ENCODE assay signal across 19 cellular contexts in the genomic region with DNA sequence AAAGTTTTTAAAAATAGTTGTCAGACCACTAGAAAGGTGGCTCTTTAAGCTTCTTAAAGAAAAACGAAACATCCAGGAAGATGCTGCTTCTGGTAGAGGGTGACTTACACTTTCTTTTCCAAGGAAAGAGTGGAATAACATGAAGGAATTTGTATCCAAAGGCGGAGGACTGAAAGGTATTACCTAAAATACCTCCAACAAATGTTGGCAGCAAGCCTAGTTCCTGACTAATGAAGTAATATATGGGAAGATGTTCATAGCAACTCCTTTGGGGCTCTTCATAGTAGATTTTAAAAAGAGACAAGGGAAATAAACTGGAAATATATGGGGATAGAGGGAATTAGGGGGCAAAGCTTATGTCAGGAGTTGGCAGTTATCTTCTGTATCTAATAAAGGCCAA.
A peak's percentile ranks its signal among the peaks of the same experiment; 100 is the strongest.
DNase-seq lines count a peak whose midpoint lies in the region; ATAC-seq and TF ChIP-seq lines count a peak whose summit lies in the region.
"Had no signal": no experiment of that assay in that cellular context is flagged by ENCODE, and none has a peak within 500 bp of the region (broad histone marks: within the 10 kb centered on the region; RNA-seq: fewer than 3 reads in every experiment).

No MANE protein-coding gene starts in this region.

- no peak overlapping the region for H3K9ac ChIP-seq in mammary epithelial cell (ENCODE audit: insufficient read depth, low read length)
- H3K9ac ChIP-seq: BLaER1 treated with 17β-estradiol and CSF1 and Interleukin-3, amounts not matched to agents 10 nM and 100 nM had no signal

- H3K9me3 ChIP-seq in mammary epithelial cell (replicated peaks; ENCODE audit: insufficient read depth, low read length): no peaks in the 10 kb centered on the region
- no peaks in the 10 kb centered on the region for H3K9me3 ChIP-seq in gastroesophageal sphincter

- no peaks in the 10 kb centered on the region for H3K79me2 ChIP-seq in mammary epithelial cell (ENCODE audit: insufficient read depth, low read length)

- no TSS peak for BruUV-seq in mammary epithelial cell (replicated peaks; lab: Mats Ljungman, UMichigan)

- no peaks in the 10 kb centered on the region for H4K20me1 ChIP-seq in mammary epithelial cell (ENCODE audit: insufficient read depth, low read length)
- H4K20me1 ChIP-seq: BLaER1 treated with 17β-estradiol and CSF1 and Interleukin-3, amounts not matched to agents 10 nM and 100 nM had no signal

- no peak overlapping the region for H2AFZ ChIP-seq in mammary epithelial cell (ENCODE audit: low read depth, low read length)

- dilution Hi-C loops in mammary epithelial cell (cut with HindIII; ENCODE audit: low sequenced_read_pairs): no loop called here

- intact Hi-C loops in mammary epithelial cell (cut with micrococcal nuclease): no loop called here

- no peaks in the 10 kb centered on the region for H3K36me3 ChIP-seq in mammary epithelial cell (ENCODE audit: insufficient read depth, low read length)
- H3K36me3 ChIP-seq in gastroesophageal sphincter: no peaks in the 10 kb centered on the region

- H3K36me3 Mint-ChIP-seq in activated CD8-positive, alpha-beta memory T cell treated with anti-CD3 and anti-CD28 coated beads, Interleukin-2, amount 10 ng/mL, durations not matched to agents 7 days and 5 days: no peaks in the 10 kb centered on the region
- H3K36me3 Mint-ChIP-seq: CD8-positive, alpha-beta T cell had no signal

- no peak for ATAC-seq in activated CD8-positive, alpha-beta memory T cell treated with anti-CD3 and anti-CD28 coated beads, Interleukin-2, amount 10 ng/mL, durations not matched to agents 7 days and 5 days
- ATAC-seq in gastroesophageal sphincter: no peak
- ATAC-seq: CD8-positive, alpha-beta T cell had no signal

- no peak overlapping the region for H3K27ac Mint-ChIP-seq in activated CD8-positive, alpha-beta memory T cell treated with anti-CD3 and anti-CD28 coated beads, Interleukin-2, amount 10 ng/mL, durations not matched to agents 7 days and 5 days
- H3K27ac Mint-ChIP-seq: CD8-positive, alpha-beta T cell had no signal

- no peak for TF ChIP-seq EP300 in gastroesophageal sphincter (IDR thresholded peaks at IDR 0.05)

- no peak overlapping the region for H3K4me3 Mint-ChIP-seq in activated CD8-positive, alpha-beta memory T cell treated with anti-CD3 and anti-CD28 coated beads, Interleukin-2, amount 10 ng/mL, durations not matched to agents 7 days and 5 days
- H3K4me3 Mint-ChIP-seq: CD8-positive, alpha-beta T cell had no signal

- DNase-seq in ELR (ENCODE audit: low read depth) (peak; percentile 8), NCI-H69 (lab: John Stamatoyannopoulos, UW) (peak; percentile 18), mammary epithelial cell (peak; percentile 53), kidney tubule cell (ENCODE audit: low spot score) (peak; percentile 42), DMS114 treated with DMSO at 0.1 percent for 48 hours (lab: John Stamatoyannopoulos, UW; ENCODE audit: unreplicated experiment) (no peak), epidermal melanocyte (ENCODE audit: insufficient read length, low spot score) (no peak)
- DNase-seq in activated CD8-positive, alpha-beta memory T cell treated with anti-CD3 and anti-CD28 coated beads, Interleukin-2, amount 10 ng/mL, durations not matched to agents 7 days and 5 days: no peak
- DNase-seq: Calu3; CD8-positive, alpha-beta T cell; DMS79 treated with DMSO at 0.1 percent for 48 hours; KG1; NCI-H1436; NCI-H1930; NCI-H2171 treated with DMSO at 0.1 percent for 48 hours; NCI-H748 treated with DMSO at 0.1 percent for 48 hours; OCI-M1; RPMI8226 had no signal

- peaks cover 21% of the 10 kb centered on the region for H3K27me3 Mint-ChIP-seq in activated CD8-positive, alpha-beta memory T cell treated with anti-CD3 and anti-CD28 coated beads, Interleukin-2, amount 10 ng/mL, durations not matched to agents 7 days and 5 days

- peaks cover 6% of the 10 kb centered on the region for H3K27me3 ChIP-seq in mammary epithelial cell (ENCODE audit: insufficient read depth, low read length)
- no peaks in the 10 kb centered on the region for H3K27me3 ChIP-seq in gastroesophageal sphincter
- H3K27me3 ChIP-seq: BLaER1 treated with 17β-estradiol and CSF1 and Interleukin-3, amounts not matched to agents 10 nM and 100 nM had no signal

- no peaks in the 10 kb centered on the region for H3K4me1 Mint-ChIP-seq in activated CD8-positive, alpha-beta memory T cell treated with anti-CD3 and anti-CD28 coated beads, Interleukin-2, amount 10 ng/mL, durations not matched to agents 7 days and 5 days

- no peaks in the 10 kb centered on the region for H3K9me3 Mint-ChIP-seq in activated CD8-positive, alpha-beta memory T cell treated with anti-CD3 and anti-CD28 coated beads, Interleukin-2, amount 10 ng/mL, durations not matched to agents 7 days and 5 days (ENCODE audit: low read depth)
- H3K9me3 Mint-ChIP-seq: CD8-positive, alpha-beta T cell had no signal

- H3K4me3 ChIP-seq in mammary epithelial cell (replicated peaks in 1 of 3; ENCODE audit: insufficient read depth in 1 of 3, low read depth in 2 of 3, low read length in 3 of 3) (no peak overlapping the region), gastroesophageal sphincter (no peak overlapping the region)
- H3K4me3 ChIP-seq: BLaER1 treated with 17β-estradiol and CSF1 and Interleukin-3, amounts not matched to agents 10 nM and 100 nM had no signal

- WGBS in mammary epithelial cell (ENCODE audit: low coverage, missing lambda C conversion rate): 8% methylated on average over 2 of the region's 2 CpGs
- 42 to 86% methylated on average over 2 of the region's 2 CpGs for WGBS in gastroesophageal sphincter (ENCODE audit: low coverage in 1 of 2), 2 donors

- TF ChIP-seq POLR2A in gastroesophageal sphincter (IDR thresholded peaks at IDR 0.05): no peak

- TF ChIP-seq CTCF in mammary epithelial cell (conservative IDR thresholded peaks at IDR 0.05 in 1 of 2, IDR thresholded peaks at IDR 0.05 in 1 of 2; ENCODE audit: extremely low read depth in 1 of 2, insufficient read depth in 1 of 2, low read depth in 1 of 2, low read length in 2 of 2): no peak
- no peak for TF ChIP-seq CTCF in gastroesophageal sphincter (IDR thresholded peaks at IDR 0.05)

- H3K4me1 ChIP-seq in mammary epithelial cell (ENCODE audit: insufficient read depth, low read length): no peaks in the 10 kb centered on the region
- H3K4me1 ChIP-seq in gastroesophageal sphincter: no peaks in the 10 kb centered on the region
- H3K4me1 ChIP-seq: BLaER1 treated with 17β-estradiol and CSF1 and Interleukin-3, amounts not matched to agents 10 nM and 100 nM had no signal

- no peak overlapping the region for H3K4me2 ChIP-seq in mammary epithelial cell (ENCODE audit: insufficient read depth, low read depth, low read length)
- H3K4me2 ChIP-seq: BLaER1 treated with 17β-estradiol and CSF1 and Interleukin-3, amounts not matched to agents 10 nM and 100 nM had no signal

- no peak overlapping the region for H3K27ac ChIP-seq in mammary epithelial cell (ENCODE audit: insufficient read depth, low read depth, low read length)
- no peak overlapping the region for H3K27ac ChIP-seq in gastroesophageal sphincter
- H3K27ac ChIP-seq: BLaER1 treated with 17β-estradiol and CSF1 and Interleukin-3, amounts not matched to agents 10 nM and 100 nM had no signal

- in situ Hi-C loops in mammary epithelial cell (cut with MboI; ENCODE audit: low sequenced_read_pairs in 2 of 2): no loop called here

- CTCF ChIA-PET in mammary epithelial cell (lab: Charles Lee; ENCODE audit: low non-redundant PET): no interaction called here
- CTCF ChIA-PET in activated CD8-positive, alpha-beta memory T cell treated with anti-CD3 and anti-CD28 coated beads, Interleukin-2, amount 10 ng/mL, durations not matched to agents 7 days and 5 days (lab: Charles Lee): no interaction called here

Comparison
In these comparisons a context has a peak if more than half of its experiments do, and no peak if none do; other contexts are left out.
1. DNase-seq: peak in ELR (single experiment), NCI-H69 (single experiment), mammary epithelial cell (single experiment) and kidney tubule cell (single experiment); none in DMS114 treated with DMSO at 0.1 percent for 48 hours (single experiment), activated CD8-positive, alpha-beta memory T cell treated with anti-CD3 and anti-CD28 coated beads, Interleukin-2, amount 10 ng/mL, durations not matched to agents 7 days and 5 days (single experiment) and epidermal melanocyte (single experiment).